ENCODE assay signal across 1 cellular context in genomic region chr1:211830330-211831142, GRCh38.
TF ChIP-seq lines count a peak whose summit lies in the region.

LPGAT1 (minus strand) TSS chr1:211830763; CDS start chr1:211829296, 1,467 bp downstream.

TF ChIP-seq in K562, 482 proteins besides CTCF, POLR2A, EP300 and RAD21 (continued from another document and continues in another):
- TF ChIP-seq, protein P1, sequence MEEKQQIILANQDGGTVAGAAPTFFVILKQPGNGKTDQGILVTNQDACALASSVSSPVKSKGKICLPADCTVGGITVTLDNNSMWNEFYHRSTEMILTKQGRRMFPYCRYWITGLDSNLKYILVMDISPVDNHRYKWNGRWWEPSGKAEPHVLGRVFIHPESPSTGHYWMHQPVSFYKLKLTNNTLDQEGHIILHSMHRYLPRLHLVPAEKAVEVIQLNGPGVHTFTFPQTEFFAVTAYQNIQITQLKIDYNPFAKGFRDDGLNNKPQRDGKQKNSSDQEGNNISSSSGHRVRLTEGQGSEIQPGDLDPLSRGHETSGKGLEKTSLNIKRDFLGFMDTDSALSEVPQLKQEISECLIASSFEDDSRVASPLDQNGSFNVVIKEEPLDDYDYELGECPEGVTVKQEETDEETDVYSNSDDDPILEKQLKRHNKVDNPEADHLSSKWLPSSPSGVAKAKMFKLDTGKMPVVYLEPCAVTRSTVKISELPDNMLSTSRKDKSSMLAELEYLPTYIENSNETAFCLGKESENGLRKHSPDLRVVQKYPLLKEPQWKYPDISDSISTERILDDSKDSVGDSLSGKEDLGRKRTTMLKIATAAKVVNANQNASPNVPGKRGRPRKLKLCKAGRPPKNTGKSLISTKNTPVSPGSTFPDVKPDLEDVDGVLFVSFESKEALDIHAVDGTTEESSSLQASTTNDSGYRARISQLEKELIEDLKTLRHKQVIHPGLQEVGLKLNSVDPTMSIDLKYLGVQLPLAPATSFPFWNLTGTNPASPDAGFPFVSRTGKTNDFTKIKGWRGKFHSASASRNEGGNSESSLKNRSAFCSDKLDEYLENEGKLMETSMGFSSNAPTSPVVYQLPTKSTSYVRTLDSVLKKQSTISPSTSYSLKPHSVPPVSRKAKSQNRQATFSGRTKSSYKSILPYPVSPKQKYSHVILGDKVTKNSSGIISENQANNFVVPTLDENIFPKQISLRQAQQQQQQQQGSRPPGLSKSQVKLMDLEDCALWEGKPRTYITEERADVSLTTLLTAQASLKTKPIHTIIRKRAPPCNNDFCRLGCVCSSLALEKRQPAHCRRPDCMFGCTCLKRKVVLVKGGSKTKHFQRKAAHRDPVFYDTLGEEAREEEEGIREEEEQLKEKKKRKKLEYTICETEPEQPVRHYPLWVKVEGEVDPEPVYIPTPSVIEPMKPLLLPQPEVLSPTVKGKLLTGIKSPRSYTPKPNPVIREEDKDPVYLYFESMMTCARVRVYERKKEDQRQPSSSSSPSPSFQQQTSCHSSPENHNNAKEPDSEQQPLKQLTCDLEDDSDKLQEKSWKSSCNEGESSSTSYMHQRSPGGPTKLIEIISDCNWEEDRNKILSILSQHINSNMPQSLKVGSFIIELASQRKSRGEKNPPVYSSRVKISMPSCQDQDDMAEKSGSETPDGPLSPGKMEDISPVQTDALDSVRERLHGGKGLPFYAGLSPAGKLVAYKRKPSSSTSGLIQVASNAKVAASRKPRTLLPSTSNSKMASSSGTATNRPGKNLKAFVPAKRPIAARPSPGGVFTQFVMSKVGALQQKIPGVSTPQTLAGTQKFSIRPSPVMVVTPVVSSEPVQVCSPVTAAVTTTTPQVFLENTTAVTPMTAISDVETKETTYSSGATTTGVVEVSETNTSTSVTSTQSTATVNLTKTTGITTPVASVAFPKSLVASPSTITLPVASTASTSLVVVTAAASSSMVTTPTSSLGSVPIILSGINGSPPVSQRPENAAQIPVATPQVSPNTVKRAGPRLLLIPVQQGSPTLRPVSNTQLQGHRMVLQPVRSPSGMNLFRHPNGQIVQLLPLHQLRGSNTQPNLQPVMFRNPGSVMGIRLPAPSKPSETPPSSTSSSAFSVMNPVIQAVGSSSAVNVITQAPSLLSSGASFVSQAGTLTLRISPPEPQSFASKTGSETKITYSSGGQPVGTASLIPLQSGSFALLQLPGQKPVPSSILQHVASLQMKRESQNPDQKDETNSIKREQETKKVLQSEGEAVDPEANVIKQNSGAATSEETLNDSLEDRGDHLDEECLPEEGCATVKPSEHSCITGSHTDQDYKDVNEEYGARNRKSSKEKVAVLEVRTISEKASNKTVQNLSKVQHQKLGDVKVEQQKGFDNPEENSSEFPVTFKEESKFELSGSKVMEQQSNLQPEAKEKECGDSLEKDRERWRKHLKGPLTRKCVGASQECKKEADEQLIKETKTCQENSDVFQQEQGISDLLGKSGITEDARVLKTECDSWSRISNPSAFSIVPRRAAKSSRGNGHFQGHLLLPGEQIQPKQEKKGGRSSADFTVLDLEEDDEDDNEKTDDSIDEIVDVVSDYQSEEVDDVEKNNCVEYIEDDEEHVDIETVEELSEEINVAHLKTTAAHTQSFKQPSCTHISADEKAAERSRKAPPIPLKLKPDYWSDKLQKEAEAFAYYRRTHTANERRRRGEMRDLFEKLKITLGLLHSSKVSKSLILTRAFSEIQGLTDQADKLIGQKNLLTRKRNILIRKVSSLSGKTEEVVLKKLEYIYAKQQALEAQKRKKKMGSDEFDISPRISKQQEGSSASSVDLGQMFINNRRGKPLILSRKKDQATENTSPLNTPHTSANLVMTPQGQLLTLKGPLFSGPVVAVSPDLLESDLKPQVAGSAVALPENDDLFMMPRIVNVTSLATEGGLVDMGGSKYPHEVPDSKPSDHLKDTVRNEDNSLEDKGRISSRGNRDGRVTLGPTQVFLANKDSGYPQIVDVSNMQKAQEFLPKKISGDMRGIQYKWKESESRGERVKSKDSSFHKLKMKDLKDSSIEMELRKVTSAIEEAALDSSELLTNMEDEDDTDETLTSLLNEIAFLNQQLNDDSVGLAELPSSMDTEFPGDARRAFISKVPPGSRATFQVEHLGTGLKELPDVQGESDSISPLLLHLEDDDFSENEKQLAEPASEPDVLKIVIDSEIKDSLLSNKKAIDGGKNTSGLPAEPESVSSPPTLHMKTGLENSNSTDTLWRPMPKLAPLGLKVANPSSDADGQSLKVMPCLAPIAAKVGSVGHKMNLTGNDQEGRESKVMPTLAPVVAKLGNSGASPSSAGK (IDR thresholded peaks at IDR 0.05) = peak; percentile 31; the same call in 1 of the 2 replicates
- TF ChIP-seq GABPA (tag; conservative IDR thresholded peaks at IDR 0.05; ENCODE audit: low read depth) (peak; percentile 69), CBX5 (IDR thresholded peaks at IDR 0.05; ENCODE audit: borderline replicate concordance, low read depth) (no peak), PHB (CRISPR knock-in tag; IDR thresholded peaks at IDR 0.05) (no peak), SMARCA5 (IDR thresholded peaks at IDR 0.05) (no peak), HNRNPLL (IDR thresholded peaks at IDR 0.05; ENCODE audit: low read depth, low read length, poor library complexity, severe bottlenecking) (peak; percentile 42), GATAD2B (IDR thresholded peaks at IDR 0.05; ENCODE audit: borderline replicate concordance) (peak; percentile 61; the same call in 1 of the 2 replicates), ARID3B (CRISPR knock-in tag; IDR thresholded peaks at IDR 0.05; ENCODE audit: borderline replicate concordance) (peak; percentile 10; the same call in 1 of the 2 replicates), RCOR1 (IDR thresholded peaks at IDR 0.05; ENCODE audit: borderline replicate concordance in 1 of 2, low read depth in 2 of 2, low read length in 2 of 2) (peak in 1 of 2 experiments; percentile 49; a peak in 2 of 4 replicates), HCFC1 (IDR thresholded peaks at IDR 0.05; ENCODE audit: low read depth, low read length) (peak; percentile 33; the same call in 1 of the 2 replicates), SAP30 (IDR thresholded peaks at IDR 0.05; ENCODE audit: borderline replicate concordance, insufficient read depth, low read depth, low read length, poor library complexity, severe bottlenecking) (no peak), SNIP1 (IDR thresholded peaks at IDR 0.05; ENCODE audit: low read depth) (no peak), ZKSCAN8 (CRISPR knock-in tag; IDR thresholded peaks at IDR 0.05) (no peak), RBFOX2 (IDR thresholded peaks at IDR 0.05; ENCODE audit: low read depth, low read length) (peak; percentile 76), ZNF12 (CRISPR knock-in tag; IDR thresholded peaks at IDR 0.05) (no peak), PCBP1 (IDR thresholded peaks at IDR 0.05; ENCODE audit: low read depth, low read length, poor library complexity, severe bottlenecking) (peak; percentile 49), CREB1 (IDR thresholded peaks at IDR 0.05) (no peak), CREB1 (CRISPR knock-in tag; IDR thresholded peaks at IDR 0.05) (no peak), SREBF1 (IDR thresholded peaks at IDR 0.05; ENCODE audit: borderline replicate concordance, low read depth, low read length) (no peak), ETV5 (CRISPR knock-in tag; IDR thresholded peaks at IDR 0.05; ENCODE audit: low read depth) (0 out of 2 replicates have a peak, but pooled peaks have one; percentile 29), NUFIP1 (IDR thresholded peaks at IDR 0.05; ENCODE audit: partially characterized antibody) (no peak), KDM4B (IDR thresholded peaks at IDR 0.05; ENCODE audit: borderline replicate concordance in 2 of 2, low read depth in 1 of 2) (0 out of 4 replicates have a peak, but pooled peaks of 1 of the 2 experiments have one; percentile 43), ZMIZ1 (IDR thresholded peaks at IDR 0.05; ENCODE audit: low read depth in 2 of 2, low read length in 2 of 2) (peak in 1 of 2 experiments; percentile 21; a peak in 1 of 4 replicates), ESRRA (IDR thresholded peaks at IDR 0.05; ENCODE audit: borderline replicate concordance, low read depth) (no peak), MAZ (CRISPR knock-in tag; conservative IDR thresholded peaks at IDR 0.05 in 1 of 2, IDR thresholded peaks at IDR 0.05 in 1 of 2) (peak; percentile 82 to 94), DPF2 (IDR thresholded peaks at IDR 0.05) (0 out of 2 replicates have a peak, but pooled peaks have one; percentile 17), ILF3 (IDR thresholded peaks at IDR 0.05; ENCODE audit: borderline replicate concordance) (0 out of 2 replicates have a peak, but pooled peaks have one; percentile 36), ZNF449 (CRISPR knock-in tag; IDR thresholded peaks at IDR 0.05) (no peak), HDGF (IDR thresholded peaks at IDR 0.05) (no peak), CCNT2 (IDR thresholded peaks at IDR 0.05; ENCODE audit: borderline replicate concordance, extremely low read depth, insufficient read length, low read depth, low read length) (peak; percentile 52)
- TF ChIP-seq, protein P2, sequence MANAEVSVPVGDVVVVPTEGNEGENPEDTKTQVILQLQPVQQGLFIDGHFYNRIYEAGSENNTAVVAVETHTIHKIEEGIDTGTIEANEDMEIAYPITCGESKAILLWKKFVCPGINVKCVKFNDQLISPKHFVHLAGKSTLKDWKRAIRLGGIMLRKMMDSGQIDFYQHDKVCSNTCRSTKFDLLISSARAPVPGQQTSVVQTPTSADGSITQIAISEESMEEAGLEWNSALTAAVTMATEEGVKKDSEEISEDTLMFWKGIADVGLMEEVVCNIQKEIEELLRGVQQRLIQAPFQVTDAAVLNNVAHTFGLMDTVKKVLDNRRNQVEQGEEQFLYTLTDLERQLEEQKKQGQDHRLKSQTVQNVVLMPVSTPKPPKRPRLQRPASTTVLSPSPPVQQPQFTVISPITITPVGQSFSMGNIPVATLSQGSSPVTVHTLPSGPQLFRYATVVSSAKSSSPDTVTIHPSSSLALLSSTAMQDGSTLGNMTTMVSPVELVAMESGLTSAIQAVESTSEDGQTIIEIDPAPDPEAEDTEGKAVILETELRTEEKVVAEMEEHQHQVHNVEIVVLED (CRISPR knock-in tag; IDR thresholded peaks at IDR 0.05) = peak; percentile 25; the same call in 1 of the 2 replicates
- TF ChIP-seq, protein P3, sequence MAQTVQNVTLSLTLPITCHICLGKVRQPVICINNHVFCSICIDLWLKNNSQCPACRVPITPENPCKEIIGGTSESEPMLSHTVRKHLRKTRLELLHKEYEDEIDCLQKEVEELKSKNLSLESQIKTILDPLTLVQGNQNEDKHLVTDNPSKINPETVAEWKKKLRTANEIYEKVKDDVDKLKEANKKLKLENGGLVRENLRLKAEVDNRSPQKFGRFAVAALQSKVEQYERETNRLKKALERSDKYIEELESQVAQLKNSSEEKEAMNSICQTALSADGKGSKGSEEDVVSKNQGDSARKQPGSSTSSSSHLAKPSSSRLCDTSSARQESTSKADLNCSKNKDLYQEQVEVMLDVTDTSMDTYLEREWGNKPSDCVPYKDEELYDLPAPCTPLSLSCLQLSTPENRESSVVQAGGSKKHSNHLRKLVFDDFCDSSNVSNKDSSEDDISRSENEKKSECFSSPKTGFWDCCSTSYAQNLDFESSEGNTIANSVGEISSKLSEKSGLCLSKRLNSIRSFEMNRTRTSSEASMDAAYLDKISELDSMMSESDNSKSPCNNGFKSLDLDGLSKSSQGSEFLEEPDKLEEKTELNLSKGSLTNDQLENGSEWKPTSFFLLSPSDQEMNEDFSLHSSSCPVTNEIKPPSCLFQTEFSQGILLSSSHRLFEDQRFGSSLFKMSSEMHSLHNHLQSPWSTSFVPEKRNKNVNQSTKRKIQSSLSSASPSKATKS (CRISPR knock-in tag; IDR thresholded peaks at IDR 0.05) = no peak
- TF ChIP-seq, protein P4, sequence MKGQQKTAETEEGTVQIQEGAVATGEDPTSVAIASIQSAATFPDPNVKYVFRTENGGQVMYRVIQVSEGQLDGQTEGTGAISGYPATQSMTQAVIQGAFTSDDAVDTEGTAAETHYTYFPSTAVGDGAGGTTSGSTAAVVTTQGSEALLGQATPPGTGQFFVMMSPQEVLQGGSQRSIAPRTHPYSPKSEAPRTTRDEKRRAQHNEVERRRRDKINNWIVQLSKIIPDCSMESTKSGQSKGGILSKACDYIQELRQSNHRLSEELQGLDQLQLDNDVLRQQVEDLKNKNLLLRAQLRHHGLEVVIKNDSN (CRISPR knock-in tag; IDR thresholded peaks at IDR 0.05) = no peak
